Comparison of ENCODE assay signal across 1 cellular context in genomic region chr9:93566408-93567270, GRCh38.
TF ChIP-seq lines count a peak whose summit lies in the region.

No MANE protein-coding gene starts in this region.

TF ChIP-seq in GM12878, 131 proteins besides CTCF, POLR2A, EP300 and RAD21 (continued from another document and continues in another):
- TF ChIP-seq ZNF687 (IDR thresholded peaks at IDR 0.05), result peak; percentile 32; the same call in 1 of the 2 replicates
- no peak; the same call in 1 of the 2 replicates for TF ChIP-seq RB1 (IDR thresholded peaks at IDR 0.05; ENCODE audit: borderline replicate concordance)
- TF ChIP-seq ZNF592 (IDR thresholded peaks at IDR 0.05), result 0 out of 2 replicates have a peak, but pooled peaks have one; percentile 32
- TF ChIP-seq MEF2B (IDR thresholded peaks at IDR 0.05; ENCODE audit: partially characterized antibody, poor library complexity, severe bottlenecking), result no peak
- TF ChIP-seq E2F8 (IDR thresholded peaks at IDR 0.05; ENCODE audit: low read depth, partially characterized antibody), result no peak
- TF ChIP-seq ZBTB11 (CRISPR knock-in tag; IDR thresholded peaks at IDR 0.05), result no peak
- no peak for TF ChIP-seq CHD1 (IDR thresholded peaks at IDR 0.05; ENCODE audit: low read depth, low read length)
- no peak for TF ChIP-seq YBX1 (IDR thresholded peaks at IDR 0.05)
- TF ChIP-seq HSF1 (IDR thresholded peaks at IDR 0.05; ENCODE audit: low read depth, low read length), result no peak
- no peak for TF ChIP-seq ZNF384 (IDR thresholded peaks at IDR 0.05; ENCODE audit: borderline replicate concordance, low read depth, low read length)
- peak in 1 of 2 experiments; percentile 37; a peak in 2 of 4 replicates for TF ChIP-seq SRF (IDR thresholded peaks at IDR 0.05; ENCODE audit: low read depth in 2 of 2, low read length in 2 of 2)
- no peak for TF ChIP-seq SIN3A (IDR thresholded peaks at IDR 0.05; ENCODE audit: low read depth, low read length)
- TF ChIP-seq MYB (IDR thresholded peaks at IDR 0.05; ENCODE audit: borderline replicate concordance, low read depth, low read length), result no peak
- no peak for TF ChIP-seq CBFB (IDR thresholded peaks at IDR 0.05; ENCODE audit: low read depth)
- TF ChIP-seq ATF7 (IDR thresholded peaks at IDR 0.05; ENCODE audit: low read depth), result no peak
- peak; percentile 96 for TF ChIP-seq PML (IDR thresholded peaks at IDR 0.05; ENCODE audit: low read length)
- TF ChIP-seq NR2C1 (IDR thresholded peaks at IDR 0.05), result no peak
- peak; percentile 91 for TF ChIP-seq SMAD5 (IDR thresholded peaks at IDR 0.05; ENCODE audit: low read depth)
- no peak for TF ChIP-seq KLF5 (IDR thresholded peaks at IDR 0.05; ENCODE audit: partially characterized antibody)
- TF ChIP-seq JUND (IDR thresholded peaks at IDR 0.05; ENCODE audit: low read depth, low read length), result no peak
- TF ChIP-seq RBBP5 (conservative IDR thresholded peaks at IDR 0.05), result no peak
- peak; percentile 28; the same call in 1 of the 2 replicates for TF ChIP-seq RELB (IDR thresholded peaks at IDR 0.05; ENCODE audit: low read depth)
- TF ChIP-seq NR2C2 (IDR thresholded peaks at IDR 0.05; ENCODE audit: borderline replicate concordance, control insufficient read depth, insufficient read length, low read depth), result no peak
- TF ChIP-seq SMAD1 (IDR thresholded peaks at IDR 0.05; ENCODE audit: low read depth, partially characterized antibody), result no peak
- TF ChIP-seq NBN (IDR thresholded peaks at IDR 0.05), result no peak
- TF ChIP-seq REST (IDR thresholded peaks at IDR 0.05; ENCODE audit: low read depth, low read length), result no peak
- TF ChIP-seq POU2F2 (IDR thresholded peaks at IDR 0.05; ENCODE audit: borderline replicate concordance, low read depth, low read length), result no peak; the same call in 2 of the 3 replicates
- TF ChIP-seq ZBTB4 (CRISPR knock-in tag; IDR thresholded peaks at IDR 0.05), result no peak
- peak; percentile 64; the same call in 1 of the 2 replicates for TF ChIP-seq TAF1 (IDR thresholded peaks at IDR 0.05; ENCODE audit: borderline replicate concordance, low read depth, low read length)
